In genomic region chr20:22993823-22994222, GRCh38 we compare ENCODE assay signal across 30 cellular contexts. TPM values are rescaled to one million over a fixed set of nuclear protein-coding genes. Genes with fewer than 3 reads are reported as not detected.
"Had no signal": no experiment of that assay in that cellular context is flagged by ENCODE, and none has a peak within 500 bp of the region (broad histone marks: within the 10 kb centered on the region; RNA-seq: fewer than 3 reads in every experiment).

No MANE protein-coding gene starts in this region.

- ATAC-seq: stimulated activated effector memory CD8-positive, alpha-beta T cell treated with anti-CD3 and anti-CD28 coated beads, Interleukin-12 subunit alpha, Interleukin-12 subunit beta, amount 100 ng/mL, for 72 hours; stimulated activated memory B cell treated with anti-CD40 and anti-IgM and Interleukin-4, amounts not matched to agents 10 μg/mL and 1 μg/mL and 100 μg/mL, for 72 hours; stimulated activated naive B cell treated with anti-CD40 and anti-IgM and Interleukin-4, amounts not matched to agents 10 μg/mL and 1 μg/mL and 100 μg/mL, for 72 hours; stimulated activated naive CD8-positive, alpha-beta T cell treated with anti-CD3 and anti-CD28 coated beads, Interleukin-15, amount 100 ng/mL, for 72 hours; stimulated activated naive CD8-positive, alpha-beta T cell treated with anti-CD3 and anti-CD28 coated beads, Interleukin-15, Interleukin-2, amounts not matched to agents 100 U/mL and 50 U/mL, for 24 hours; upper lobe of right lung had no signal

- H3K36me3 ChIP-seq: stomach, suprapubic skin, thoracic aorta, thyroid gland, tibial artery, tibial nerve, transverse colon, upper lobe of left lung, upper lobe of right lung, uterus, vagina had no signal

- H3K27me3 ChIP-seq: stomach, suprapubic skin, testis, thyroid gland, tibial artery, tibial nerve, transverse colon, upper lobe of left lung, upper lobe of right lung, uterus, vagina had no signal

- H3K27ac ChIP-seq: stomach, suprapubic skin, testis, thoracic aorta, thyroid gland, tibial artery, tibial nerve, transverse colon, upper lobe of left lung, upper lobe of right lung, uterus, vagina had no signal

- H3K9me3 ChIP-seq: suprapubic skin, testis, thoracic aorta, thyroid gland, transverse colon, upper lobe of right lung, uterus, vagina had no signal

- H3K4me3 ChIP-seq: stomach, suprapubic skin, testis, thoracic aorta, thyroid gland, tibial artery, tibial nerve, transverse colon, upper lobe of left lung, upper lobe of right lung, uterus, vagina had no signal

- DNase-seq: stimulated activated CD4-positive, alpha-beta T cell treated with anti-CD3 and anti-CD28 coated beads, Interleukin-2, amount 100 ng/mL, for 48 hours; stimulated activated CD4-positive, alpha-beta T cell treated with anti-CD3 and anti-CD28 coated beads, Interleukin-4, amount 100 ng/mL, for 1 hour; stimulated activated CD4-positive, alpha-beta T cell treated with anti-CD3 and anti-CD28 coated beads, Interleukin-4, amount 100 ng/mL, for 24 hours; stimulated activated CD4-positive, alpha-beta T cell treated with anti-CD3 and anti-CD28 coated beads, Interleukin-4, amount 100 ng/mL, for 4 hours; stimulated activated CD8-positive, alpha-beta memory T cell treated with anti-CD3 and anti-CD28 coated beads, Interleukin-4, amount 100 ng/mL, for 48 hours; stimulated activated naive B cell treated with anti-CD40 and anti-IgM and Interleukin-4, amounts not matched to agents 10 μg/mL and 1 μg/mL and 100 μg/mL, for 72 hours; stimulated activated naive CD4-positive, alpha-beta T cell; stimulated activated naive CD4-positive, alpha-beta T cell treated with Interleukin-2 at 50 U/mL for 16 hours; stimulated activated naive CD8-positive, alpha-beta T cell treated with anti-CD3 and anti-CD28 coated beads, Interleukin-15, amount 100 ng/mL, for 72 hours; stimulated activated naive CD8-positive, alpha-beta T cell treated with anti-CD3 and anti-CD28 coated beads, Interleukin-15, Interleukin-2, amounts not matched to agents 100 U/mL and 50 U/mL, for 24 hours; stomach; substantia nigra; testis; thyroid gland; tibial artery; transverse colon; trophoblast cell; upper lobe of left lung; upper lobe of right lung; uterus had no signal

- H3K4me1 ChIP-seq: stomach, suprapubic skin, testis, thyroid gland, tibial artery, tibial nerve, transverse colon, upper lobe of left lung, upper lobe of right lung, uterus, vagina had no signal

RNA-seq across cellular contexts. Expression of gene SSTR4, which starts 41.3 kb away (rescaled TPM):
- total RNA-seq: stomach, subcutaneous adipose tissue, suprapubic skin, temporal lobe, thoracic aorta, thyroid gland, tibial nerve, transverse colon, upper lobe of right lung, ureter, urinary bladder, uterus, vagina had no signal
